16 cellular contexts compared by ENCODE assay signal in genomic region chr5:96528262-96528661, GRCh38.
DNase-seq lines count a peak whose midpoint lies in the region; TF ChIP-seq lines count a peak whose summit lies in the region.
"Had no signal": no experiment of that assay in that cellular context is flagged by ENCODE, and none has a peak within 500 bp of the region (broad histone marks: within the 10 kb centered on the region; RNA-seq: fewer than 3 reads in every experiment).

No MANE protein-coding gene starts in this region.

- H3K4ac ChIP-seq in H9 (ENCODE audit: low read depth, low read length): no peak overlapping the region

- H3K27ac Mint-ChIP-seq in activated naive CD4-positive, alpha-beta T cell treated with anti-CD3 and anti-CD28 coated beads, Interleukin-2, amount 50 U/mL, for 24 hours: peak overlapping the region; percentile 56
- no peak overlapping the region for H3K27ac Mint-ChIP-seq in H9
- H3K27ac Mint-ChIP-seq: T-helper 17 cell had no signal

- no peaks in the 10 kb centered on the region for H3K27me3 Mint-ChIP-seq in activated naive CD4-positive, alpha-beta T cell treated with anti-CD3 and anti-CD28 coated beads, Interleukin-2, amount 50 U/mL, for 24 hours
- no peaks in the 10 kb centered on the region for H3K27me3 Mint-ChIP-seq in H9 (ENCODE audit: low read depth)

- H3K9ac ChIP-seq in H9 (ENCODE audit: extremely low read depth, insufficient read length, low read length) (no peak overlapping the region), neural cell (ENCODE audit: low read length) (no peak overlapping the region)
- H3K9ac ChIP-seq: BLaER1 treated with 17β-estradiol and CSF1 and Interleukin-3, amounts not matched to agents 10 nM and 100 nM had no signal

- no peak overlapping the region for H2AFZ ChIP-seq in H9 (ENCODE audit: low read length)
- H2AFZ ChIP-seq in neural cell (ENCODE audit: low read depth, low read length): no peak overlapping the region

- H2BK20ac ChIP-seq in H9 (ENCODE audit: low read depth, low read length, poor library complexity, severe bottlenecking): no peak overlapping the region

- H3K9me2 ChIP-seq in neural cell (ENCODE audit: insufficient read depth, low read length): no peaks in the 10 kb centered on the region

- H3K23ac ChIP-seq in H9 (ENCODE audit: insufficient read length, low read depth, low read length): no peak overlapping the region

- no peaks in the 10 kb centered on the region for H3K23me2 ChIP-seq in H9 (ENCODE audit: insufficient read length, low read depth, low read length, poor library complexity, severe bottlenecking)

- peak overlapping the region; percentile 13 for H3K4me3 ChIP-seq in neural cell (ENCODE audit: low read length)
- H3K4me3 ChIP-seq: BLaER1 treated with 17β-estradiol and CSF1 and Interleukin-3, amounts not matched to agents 10 nM and 100 nM; MG63; Peyer's patch had no signal

- H3K36me3 ChIP-seq in neural cell (ENCODE audit: insufficient read depth, low read length): no peaks in the 10 kb centered on the region
- H3K36me3 ChIP-seq: BLaER1 treated with 17β-estradiol and CSF1 and Interleukin-3, amounts not matched to agents 10 nM and 100 nM; MG63; Peyer's patch had no signal

- H3K9me3 Mint-ChIP-seq in activated naive CD4-positive, alpha-beta T cell treated with anti-CD3 and anti-CD28 coated beads, Interleukin-2, amount 50 U/mL, for 24 hours: no peaks in the 10 kb centered on the region
- H3K9me3 Mint-ChIP-seq in H9: no peaks in the 10 kb centered on the region

- no peak overlapping the region for H4K5ac ChIP-seq in H9 (ENCODE audit: insufficient read length, low read depth, low read length)

- H3K9me3 ChIP-seq in H9 (ENCODE audit: control insufficient read depth, low read depth, low read length) (no peaks in the 10 kb centered on the region), neural cell (ENCODE audit: low read length) (no peaks in the 10 kb centered on the region)
- H3K9me3 ChIP-seq: BLaER1 treated with 17β-estradiol and CSF1 and Interleukin-3, amounts not matched to agents 10 nM and 100 nM; MG63; Peyer's patch had no signal

- H2BK15ac ChIP-seq in H9 (ENCODE audit: low read depth, low read length): no peak overlapping the region

- H3K4me3 Mint-ChIP-seq in activated naive CD4-positive, alpha-beta T cell treated with anti-CD3 and anti-CD28 coated beads, Interleukin-2, amount 50 U/mL, for 24 hours: no peak overlapping the region
- no peak overlapping the region for H3K4me3 Mint-ChIP-seq in H9
- H3K4me3 Mint-ChIP-seq: T-helper 17 cell had no signal

- TF ChIP-seq RAD21 in neural cell (conservative IDR thresholded peaks at IDR 0.05): no peak

- no peak overlapping the region for H2AK5ac ChIP-seq in H9 (ENCODE audit: insufficient read length, low read length)

- H3K27ac ChIP-seq in H9 (ENCODE audit: insufficient read length, low read depth, low read length) (no peak overlapping the region), VCaP (peak overlapping the region; percentile 53), neural cell (ENCODE audit: low read length) (peak overlapping the region; percentile 48)
- H3K27ac ChIP-seq: BLaER1 treated with 17β-estradiol and CSF1 and Interleukin-3, amounts not matched to agents 10 nM and 100 nM; HL-60; Peyer's patch had no signal

- H2BK12ac ChIP-seq in H9 (ENCODE audit: insufficient read length, low read depth, low read length): no peak overlapping the region

- no peak for DNase-seq in activated naive CD4-positive, alpha-beta T cell treated with Interleukin-2 at 50 U/mL for 16 hours
- peak; percentile 28 for DNase-seq in H9
- DNase-seq in NCI-H526 treated with DMSO at 0.1 percent for 48 hours (lab: John Stamatoyannopoulos, UW): no peak
- DNase-seq in NCI-H1930 (lab: John Stamatoyannopoulos, UW): no peak
- DNase-seq: KG1, MG63, NCI-H187 treated with DMSO at 0.1 percent for 48 hours, NCI-H748 treated with DMSO at 0.1 percent for 48 hours, Peyer's patch, Right ventricle myocardium superior, T-helper 17 cell had no signal

- no peak overlapping the region for H3K56ac ChIP-seq in H9 (ENCODE audit: insufficient read length, low read depth, low read length)

- H2BK120ac ChIP-seq in H9 (ENCODE audit: low read depth, low read length, poor library complexity, severe bottlenecking): no peak overlapping the region

- no peak overlapping the region for H3K18ac ChIP-seq in H9 (ENCODE audit: insufficient read length, low read depth, low read length)

- H4K8ac ChIP-seq in H9 (replicated peaks; ENCODE audit: insufficient read length, low read depth, low read length): no peak overlapping the region

- H4K91ac ChIP-seq in H9 (ENCODE audit: insufficient read length, low read depth, low read length): no peak overlapping the region

- H4K20me1 ChIP-seq in H9 (ENCODE audit: control insufficient read depth, insufficient read depth, insufficient read length) (no peaks in the 10 kb centered on the region), neural cell (ENCODE audit: insufficient read depth) (no peaks in the 10 kb centered on the region)
- H4K20me1 ChIP-seq: BLaER1 treated with 17β-estradiol and CSF1 and Interleukin-3, amounts not matched to agents 10 nM and 100 nM had no signal

- no peak overlapping the region for H3K14ac ChIP-seq in H9 (ENCODE audit: insufficient read depth, low read length)

- H3F3A ChIP-seq in neural cell (ENCODE audit: insufficient read depth, low read length, poor library complexity, severe bottlenecking): no peaks in the 10 kb centered on the region

- H3K79me1 ChIP-seq in H9 (ENCODE audit: insufficient read depth, low read depth, low read length, poor library complexity, severe bottlenecking): no peaks in the 10 kb centered on the region

- TF ChIP-seq EP300 in neural cell (conservative IDR thresholded peaks at IDR 0.05; ENCODE audit: poor library complexity, severe bottlenecking): no peak

- H3K79me2 ChIP-seq in H9 (ENCODE audit: insufficient read depth, low read length) (no peaks in the 10 kb centered on the region), neural cell (replicated peaks; ENCODE audit: insufficient read depth, low read length) (no peaks in the 10 kb centered on the region)

- H3K4me2 ChIP-seq in H9 (ENCODE audit: insufficient read depth, insufficient read length, low read length) (no peak overlapping the region), neural cell (ENCODE audit: low read length) (no peak overlapping the region)
- H3K4me2 ChIP-seq: BLaER1 treated with 17β-estradiol and CSF1 and Interleukin-3, amounts not matched to agents 10 nM and 100 nM had no signal

- H3K27me3 ChIP-seq in H9 (ENCODE audit: insufficient read depth, low read length) (no peaks in the 10 kb centered on the region), neural cell (ENCODE audit: insufficient read depth, low read depth, low read length) (no peaks in the 10 kb centered on the region)
- H3K27me3 ChIP-seq: BLaER1 treated with 17β-estradiol and CSF1 and Interleukin-3, amounts not matched to agents 10 nM and 100 nM; MG63; Peyer's patch had no signal

- no peak for TF ChIP-seq CTCF in H9 (conservative IDR thresholded peaks at IDR 0.05)
- TF ChIP-seq CTCF in VCaP (conservative IDR thresholded peaks at IDR 0.05): no peak
- TF ChIP-seq CTCF in neural cell (IDR thresholded peaks at IDR 0.05; ENCODE audit: poor library complexity, severe bottlenecking): no peak

- H3T11ph ChIP-seq in H9 (ENCODE audit: low read length): no peak overlapping the region

- H3K4me1 Mint-ChIP-seq in activated naive CD4-positive, alpha-beta T cell treated with anti-CD3 and anti-CD28 coated beads, Interleukin-2, amount 50 U/mL, for 24 hours: peaks cover 4% of the 10 kb centered on the region
- H3K4me1 Mint-ChIP-seq in H9: peaks cover 0 to 6% of the 10 kb centered on the region in 2 experiments; a peak in 1 of 4 replicates

- no peaks in the 10 kb centered on the region for H3K4me1 ChIP-seq in H9 (ENCODE audit: insufficient read depth, low read length)
- H3K4me1 ChIP-seq: Peyer's patch had no signal

- H2BK5ac ChIP-seq in H9 (ENCODE audit: insufficient read length, low read length): no peak overlapping the region

- no peaks in the 10 kb centered on the region for H3K36me3 Mint-ChIP-seq in activated naive CD4-positive, alpha-beta T cell treated with anti-CD3 and anti-CD28 coated beads, Interleukin-2, amount 50 U/mL, for 24 hours
- H3K36me3 Mint-ChIP-seq in H9 (ENCODE audit: insufficient read depth in 1 of 3, low read depth in 3 of 3): no peaks in the 10 kb centered on the region

TF ChIP-seq in neural cell, 6 proteins besides CTCF, POLR2A, EP300 and RAD21:
- no peak for TF ChIP-seq TAF1 (IDR thresholded peaks at IDR 0.05; ENCODE audit: low read depth)
- no peak for TF ChIP-seq MXI1 (conservative IDR thresholded peaks at IDR 0.05; ENCODE audit: poor library complexity, severe bottlenecking)
- TF ChIP-seq POLR2AphosphoS5 (IDR thresholded peaks at IDR 0.05): no peak
- no peak for TF ChIP-seq EZH2 (IDR thresholded peaks at IDR 0.05; ENCODE audit: borderline replicate concordance, insufficient read depth, low read length, poor library complexity, severe bottlenecking)
- TF ChIP-seq REST (IDR thresholded peaks at IDR 0.05; ENCODE audit: borderline replicate concordance): no peak
- no peak for TF ChIP-seq SMC3 (conservative IDR thresholded peaks at IDR 0.05; ENCODE audit: poor library complexity)
